10 cellular contexts compared by ENCODE assay signal in genomic region chr5:154654484-154655375, GRCh38.
DNase-seq lines count a peak whose midpoint lies in the region; TF ChIP-seq lines count a peak whose summit lies in the region.
"Had no signal": no experiment of that assay in that cellular context is flagged by ENCODE, and none has a peak within 500 bp of the region (broad histone marks: within the 10 kb centered on the region; RNA-seq: fewer than 3 reads in every experiment).

No MANE protein-coding gene starts in this region.

- H3K4me2 ChIP-seq in BLaER1 treated with 17β-estradiol and CSF1 and Interleukin-3, amounts not matched to agents 10 nM and 100 nM = peak overlapping the region; percentile 59 to 83 (median 72)
- H3K4me2 ChIP-seq in fibroblast of lung (ENCODE audit: extremely low read depth, insufficient read depth, low read length) = peak overlapping the region; percentile 83
- no peak overlapping the region for H3K4me2 ChIP-seq in neural progenitor cell

- H3K79me2 ChIP-seq in fibroblast of lung (ENCODE audit: control insufficient read depth, insufficient read depth, low read length) (no peaks in the 10 kb centered on the region), neural progenitor cell (ENCODE audit: low read depth) (no peaks in the 10 kb centered on the region)

- no peaks in the 10 kb centered on the region for H3K9me3 Mint-ChIP-seq in neural progenitor cell

- no peak overlapping the region for H3K4me3 Mint-ChIP-seq in neural progenitor cell

- H2AFZ ChIP-seq in fibroblast of lung (ENCODE audit: low read length) = peak overlapping the region; percentile 97
- H2AFZ ChIP-seq in neural progenitor cell (replicated peaks) = peak overlapping the region; percentile 17

- H3F3A ChIP-seq in neural progenitor cell (ENCODE audit: low read depth) = no peaks in the 10 kb centered on the region

- H4K20me1 ChIP-seq in BLaER1 treated with 17β-estradiol and CSF1 and Interleukin-3, amounts not matched to agents 10 nM and 100 nM = no peaks in the 10 kb centered on the region
- H4K20me1 ChIP-seq in fibroblast of lung (ENCODE audit: control insufficient read depth, extremely low read depth, insufficient read depth, low read length) = no peaks in the 10 kb centered on the region
- no peaks in the 10 kb centered on the region for H4K20me1 ChIP-seq in neural progenitor cell (ENCODE audit: low read depth)

- peaks cover 7% of the 10 kb centered on the region for H3K27me3 Mint-ChIP-seq in neural progenitor cell (ENCODE audit: insufficient read depth, low read depth)

- H3K4me3 ChIP-seq in BLaER1 treated with 17β-estradiol and CSF1 and Interleukin-3, amounts not matched to agents 10 nM and 100 nM = no peak overlapping the region
- H3K4me3 ChIP-seq in NB4 (ENCODE audit: low read depth, low read length) = no peak overlapping the region
- H3K4me3 ChIP-seq in fibroblast of lung (replicated peaks in 1 of 4; ENCODE audit: control extremely low read depth in 1 of 4, insufficient read depth in 1 of 4, low read depth in 3 of 4, low read length in 4 of 4) = peak overlapping the region in 1 of 4 experiments; percentile 8
- no peak overlapping the region for H3K4me3 ChIP-seq in neural progenitor cell
- H3K4me3 ChIP-seq: dorsolateral prefrontal cortex had no signal

- peak overlapping the region; percentile 17 for H3K27ac Mint-ChIP-seq in neural progenitor cell

- H3K36me3 ChIP-seq in BLaER1 treated with 17β-estradiol and CSF1 and Interleukin-3, amounts not matched to agents 10 nM and 100 nM = no peaks in the 10 kb centered on the region
- H3K36me3 ChIP-seq in fibroblast of lung (ENCODE audit: control insufficient read depth, insufficient read depth, low read length) (no peaks in the 10 kb centered on the region), neural progenitor cell (no peaks in the 10 kb centered on the region)

- peak; percentile 22 for DNase-seq in NB4 (ENCODE audit: low read depth)
- DNase-seq in fibroblast of lung (ENCODE audit: low read depth in 2 of 2) = peak in 1 of 2 donors; percentile 56
- no peak for DNase-seq in neural progenitor cell (ENCODE audit: low spot score)
- DNase-seq in NCI-H1092 (lab: John Stamatoyannopoulos, UW) = no peak
- no peak for DNase-seq in iPS-NIHi11 (ENCODE audit: low spot score)
- DNase-seq in effector CD4-positive, alpha-beta T cell = no peak
- no peak for DNase-seq in GM19238 (ENCODE audit: insufficient read length, low spot score)
- DNase-seq: dorsolateral prefrontal cortex, NCI-H510A treated with DMSO at 0.1 percent for 48 hours had no signal

- TF ChIP-seq CTCF in NB4 (IDR thresholded peaks at IDR 0.05; ENCODE audit: low read depth, low read length) (no peak), fibroblast of lung (conservative IDR thresholded peaks at IDR 0.05 in 1 of 2, IDR thresholded peaks at IDR 0.05 in 1 of 2; ENCODE audit: low read depth in 1 of 2, low read length in 2 of 2) (no peak), neural progenitor cell (IDR thresholded peaks at IDR 0.05) (no peak)

- H3K36me3 Mint-ChIP-seq in neural progenitor cell = no peaks in the 10 kb centered on the region

- H3K9me3 ChIP-seq in BLaER1 treated with 17β-estradiol and CSF1 and Interleukin-3, amounts not matched to agents 10 nM and 100 nM (replicated peaks in 1 of 11) = no peaks in the 10 kb centered on the region
- H3K9me3 ChIP-seq in fibroblast of lung (ENCODE audit: control insufficient read depth, insufficient read depth, low read depth, low read length) (no peaks in the 10 kb centered on the region), neural progenitor cell (ENCODE audit: low read depth) (no peaks in the 10 kb centered on the region)

- no peak for TF ChIP-seq POLR2A in NB4 (IDR thresholded peaks at IDR 0.05; ENCODE audit: extremely low read depth, insufficient read length)

- peaks cover 18 to 23% (median 22%) of the 10 kb centered on the region in 10 experiments for H3K4me1 ChIP-seq in BLaER1 treated with 17β-estradiol and CSF1 and Interleukin-3, amounts not matched to agents 10 nM and 100 nM
- H3K4me1 ChIP-seq in fibroblast of lung (ENCODE audit: control insufficient read depth, extremely low read depth, insufficient read depth, low read length) = peaks cover 5% of the 10 kb centered on the region
- no peaks in the 10 kb centered on the region for H3K4me1 ChIP-seq in neural progenitor cell

- H3K27me3 ChIP-seq in BLaER1 treated with 17β-estradiol and CSF1 and Interleukin-3, amounts not matched to agents 10 nM and 100 nM = no peaks in the 10 kb centered on the region
- no peaks in the 10 kb centered on the region for H3K27me3 ChIP-seq in fibroblast of lung (ENCODE audit: control insufficient read depth, insufficient read depth, low read length)
- H3K27me3 ChIP-seq in neural progenitor cell = no peaks in the 10 kb centered on the region
- H3K27me3 ChIP-seq: dorsolateral prefrontal cortex had no signal

- H3K9ac ChIP-seq in BLaER1 treated with 17β-estradiol and CSF1 and Interleukin-3, amounts not matched to agents 10 nM and 100 nM = peak overlapping the region in 3 of 11 experiments; percentile 29 to 58 (median 43); a peak in 9 of 22 replicates
- H3K9ac ChIP-seq in fibroblast of lung (ENCODE audit: insufficient read depth, low read length) (no peak overlapping the region), neural progenitor cell (no peak overlapping the region)

- peak overlapping the region in 9 of 11 experiments; percentile 1 to 42 (median 38); a peak in 11 of 22 replicates for H3K27ac ChIP-seq in BLaER1 treated with 17β-estradiol and CSF1 and Interleukin-3, amounts not matched to agents 10 nM and 100 nM
- H3K27ac ChIP-seq in fibroblast of lung (ENCODE audit: insufficient read depth, low read length) (no peak overlapping the region), neural progenitor cell (no peak overlapping the region)

- H3K4me1 Mint-ChIP-seq in neural progenitor cell = peaks cover 4% of the 10 kb centered on the region

Comparison
In these comparisons a context has a peak if more than half of its experiments do, and no peak if none do; other contexts are left out.
1. H3K27ac ChIP-seq: peak in BLaER1 treated with 17β-estradiol and CSF1 and Interleukin-3, amounts not matched to agents 10 nM and 100 nM (9 of 11); none in fibroblast of lung (single experiment) and neural progenitor cell (single experiment).